ENCODE assay signal across 22 cellular contexts in the genomic region with DNA sequence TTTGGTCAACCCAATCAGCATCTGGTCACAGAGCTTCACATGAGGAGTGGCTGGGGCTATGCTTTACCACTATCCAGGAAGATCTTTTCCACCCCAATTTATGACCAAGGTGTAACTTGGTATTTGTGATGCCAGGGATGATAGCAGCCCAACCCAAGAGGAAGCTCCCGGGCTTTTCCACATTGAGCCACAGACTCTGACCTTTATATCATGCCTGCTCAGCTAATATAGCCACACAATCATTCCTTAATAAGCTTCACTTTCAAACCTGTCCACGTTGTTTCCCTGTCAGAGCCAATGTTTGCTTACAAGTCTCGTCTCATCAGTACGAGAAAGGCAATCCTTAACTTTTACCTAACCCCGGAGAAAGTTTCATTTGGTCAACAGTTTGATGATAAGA.
"Had no signal": no experiment of that assay in that cellular context is flagged by ENCODE, and none has a peak within 500 bp of the region (broad histone marks: within the 10 kb centered on the region; RNA-seq: fewer than 3 reads in every experiment).

No MANE protein-coding gene starts in this region.

- H3K4me3 Mint-ChIP-seq: natural killer cell, neural progenitor cell had no signal

- H3K9me3 ChIP-seq: left ventricle myocardium inferior, pancreas, stomach, thoracic aorta had no signal

- H3K4me1 ChIP-seq: left ventricle myocardium inferior, pancreas had no signal

- H3K4me2 ChIP-seq: neural progenitor cell had no signal

- H2AFZ ChIP-seq: neural progenitor cell had no signal

- FAIRE-seq: pancreas, urothelium cell line had no signal

- H3K27me3 Mint-ChIP-seq: progenitor cell of endocrine pancreas had no signal

- H3K36me3 ChIP-seq: left ventricle myocardium inferior, neural progenitor cell, pancreas, stomach, thoracic aorta had no signal

- DNase-seq: caudate nucleus; effector CD4-positive, alpha-beta T cell; foreskin melanocyte; head of caudate nucleus; islet precursor cell; left ventricle myocardium inferior; mesenchymal stem cell; natural killer cell; nucleus accumbens; pancreas; right cardiac atrium; stimulated activated CD4-positive, alpha-beta T cell treated with anti-CD3 and anti-CD28 coated beads, Interleukin-2, amount 100 ng/mL, for 24 hours; stimulated activated naive CD4-positive, alpha-beta T cell; stomach; substantia nigra; trophoblast cell had no signal

- H3K9ac ChIP-seq: neural progenitor cell had no signal

- H3K36me3 Mint-ChIP-seq: natural killer cell, neural progenitor cell had no signal

- H3K27ac ChIP-seq: coronary artery, left ventricle myocardium inferior, neural progenitor cell, pancreas, stomach, thoracic aorta had no signal

- H3K27me3 ChIP-seq: neural progenitor cell, pancreas, stomach had no signal

- ATAC-seq: natural killer cell, pancreas, right cardiac atrium had no signal

- H3K27ac Mint-ChIP-seq: natural killer cell, neural progenitor cell, progenitor cell of endocrine pancreas had no signal

- H3K9me3 Mint-ChIP-seq: natural killer cell, neural progenitor cell had no signal

- H3K4me3 ChIP-seq: coronary artery, left ventricle myocardium inferior, lung, neural progenitor cell, pancreas, stomach, thoracic aorta had no signal
